Comparison of ENCODE assay signal across 8 cellular contexts in genomic region chr6:73180718-73181619, GRCh38.
DNase-seq lines count a peak whose midpoint lies in the region; ATAC-seq and TF ChIP-seq lines count a peak whose summit lies in the region.

No MANE protein-coding gene starts in this region.

- peak; percentile 88 for DNase-seq in DMS53 (lab: John Stamatoyannopoulos, UW)
- peak; percentile 55 for DNase-seq in NCI-H2196 treated with DMSO at 0.1 percent for 48 hours (lab: John Stamatoyannopoulos, UW; ENCODE audit: unreplicated experiment)
- DNase-seq in germinal center (ENCODE audit: low spot score), result peak; percentile 65
- peak in 8 of 10 donors; percentile 32 to 92 (median 44) for DNase-seq in posterior cingulate gyrus
- DNase-seq in NCI-H128 (lab: John Stamatoyannopoulos, UW; ENCODE audit: unreplicated experiment), result no peak

- H3K4me3 ChIP-seq in WI38 (ENCODE audit: low read depth, low read length), result peak overlapping the region; percentile 48

- TF ChIP-seq CTCF in WI38 (IDR thresholded peaks at IDR 0.05; ENCODE audit: low read depth, low read length), result peak; percentile 67; the same call in 1 of the 2 replicates

- ATAC-seq in GM19324 (IDR thresholded peaks at IDR 0.05; ENCODE audit: low FRiP score, unreplicated experiment) (peak; percentile 84), HG03175 (IDR thresholded peaks at IDR 0.05; ENCODE audit: unreplicated experiment) (peak; percentile 86)

- intact Hi-C loops in posterior cingulate gyrus (cut with DNase I), result loop anchor here (2.0 kb wide), 2 partner anchors 566 to 768 kb away; no protein-coding TSS in a partner anchor
